Comparison of ENCODE assay signal across 11 cellular contexts in genomic region chr20:48822879-48823385, GRCh38. TPM values are rescaled to one million over a fixed set of nuclear protein-coding genes. Genes with fewer than 3 reads are reported as not detected.
DNase-seq lines count a peak whose midpoint lies in the region; TF ChIP-seq lines count a peak whose summit lies in the region.
"Had no signal": no experiment of that assay in that cellular context is flagged by ENCODE, and none has a peak within 500 bp of the region (broad histone marks: within the 10 kb centered on the region; RNA-seq: fewer than 3 reads in every experiment).

No MANE protein-coding gene starts in this region.

- H3K4me3 Mint-ChIP-seq in CD4-positive, alpha-beta memory T cell, result peak overlapping the region; percentile 93 to 99 (median 98)
- H3K4me3 Mint-ChIP-seq in HFFc6, result no peak overlapping the region

- H2AFZ ChIP-seq in Loucy (ENCODE audit: low read length), result no peak overlapping the region
- H2AFZ ChIP-seq in neuronal stem cell (ENCODE audit: low read length), result no peak overlapping the region

- H3K23ac ChIP-seq in neuronal stem cell (ENCODE audit: low read depth, low read length, poor library complexity), result no peak overlapping the region

- no peaks in the 10 kb centered on the region for H3K27me3 Mint-ChIP-seq in CD4-positive, alpha-beta memory T cell
- H3K27me3 Mint-ChIP-seq in HFFc6 (ENCODE audit: insufficient read depth), result peaks cover 13% of the 10 kb centered on the region

- TF ChIP-seq CTCF in Loucy (conservative IDR thresholded peaks at IDR 0.05; ENCODE audit: low read length) (no peak), HFFc6 (IDR thresholded peaks at IDR 0.05) (no peak)

- H4K91ac ChIP-seq in neuronal stem cell (ENCODE audit: low read depth, low read length, poor library complexity), result no peak overlapping the region

- H3K9me3 Mint-ChIP-seq in CD4-positive, alpha-beta memory T cell, result no peaks in the 10 kb centered on the region
- H3K9me3 Mint-ChIP-seq in HFFc6, result no peaks in the 10 kb centered on the region

- H3K4me3 ChIP-seq in CD4-positive, alpha-beta memory T cell (ENCODE audit: low read length in 2 of 2), result peak overlapping the region; percentile 40 to 48
- H3K4me3 ChIP-seq in Loucy (ENCODE audit: low read length, poor library complexity, severe bottlenecking) (peak overlapping the region; percentile 94), neuronal stem cell (ENCODE audit: low read length in 2 of 2) (no peak overlapping the region)

- H3K36me3 Mint-ChIP-seq in CD4-positive, alpha-beta memory T cell, result peaks cover 6 to 22% of the 10 kb centered on the region in 2 donors
- H3K36me3 Mint-ChIP-seq in HFFc6 (ENCODE audit: low read depth), result no peaks in the 10 kb centered on the region

- no peak overlapping the region for H3K4ac ChIP-seq in neuronal stem cell (ENCODE audit: low read length)

- H3K27ac Mint-ChIP-seq in CD4-positive, alpha-beta memory T cell, result peak overlapping the region in 2 of 7 donors; percentile 97 to 98
- H3K27ac Mint-ChIP-seq in HFFc6, result no peak overlapping the region; the same call in 1 of the 2 replicates

- intact Hi-C loops in CD4-positive, alpha-beta memory T cell (cut with micrococcal nuclease), result loop anchor here (5.0 to 10.0 kb wide), 2 partner anchors 84 to 222 kb away; partner anchors contain the start of gene CSE1L

- peaks cover 77% of the 10 kb centered on the region for H3K4me1 ChIP-seq in CD4-positive, alpha-beta memory T cell (ENCODE audit: insufficient read depth, low read length)
- peaks cover 83% of the 10 kb centered on the region for H3K4me1 ChIP-seq in Loucy (ENCODE audit: insufficient read depth, low read length, poor library complexity, severe bottlenecking)
- H3K4me1 ChIP-seq in neuronal stem cell (ENCODE audit: control insufficient read depth in 2 of 2, insufficient read depth in 1 of 2, low read depth in 1 of 2, low read length in 2 of 2), result peaks cover 19 to 26% of the 10 kb centered on the region in 2 donors

- peak overlapping the region; percentile 41 for H2BK15ac ChIP-seq in neuronal stem cell (ENCODE audit: low read length)

- CTCF ChIA-PET in CD4-positive, alpha-beta memory T cell (lab: Charles Lee; ENCODE audit: partially characterized antibody), result interaction anchor here (0.8 to 1.0 kb wide), 2 partner anchors 63 to 68 kb away, joined by 3 to 4 read pairs; no protein-coding TSS in a partner anchor

- POLR2A ChIA-PET in CD4-positive, alpha-beta memory T cell (lab: Charles Lee; ENCODE audit: partially characterized antibody), result interaction anchor here (0.6 to 3.8 kb wide), 16 partner anchors 10 to 107 kb away, joined by 3 to 23 read pairs (median 4); no protein-coding TSS in a partner anchor

- peak overlapping the region; percentile 60 for H2AK5ac ChIP-seq in neuronal stem cell (ENCODE audit: low read depth, low read length)

- H2BK12ac ChIP-seq in neuronal stem cell (ENCODE audit: low read length), result peak overlapping the region; percentile 53

- no peaks in the 10 kb centered on the region for H3F3A ChIP-seq in Loucy (ENCODE audit: low read depth)

- peak overlapping the region; percentile 75 for H3K27ac ChIP-seq in CD4-positive, alpha-beta memory T cell (ENCODE audit: low read depth, low read length)
- H3K27ac ChIP-seq in angular gyrus (ENCODE audit: low read depth, low read length) (peak overlapping the region; percentile 72), neuronal stem cell (replicated peaks; ENCODE audit: low read length) (no peak overlapping the region)
- H3K27ac ChIP-seq: brain microvascular endothelial cell had no signal

- H3K36me3 ChIP-seq in CD4-positive, alpha-beta memory T cell (ENCODE audit: insufficient read depth, low read length), result peaks cover 4% of the 10 kb centered on the region
- no peaks in the 10 kb centered on the region for H3K36me3 ChIP-seq in Loucy (ENCODE audit: insufficient read depth, low read length)
- peaks cover 0 to 75% of the 10 kb centered on the region in 2 donors for H3K36me3 ChIP-seq in neuronal stem cell (replicated peaks in 1 of 2; ENCODE audit: control insufficient read depth in 2 of 2, insufficient read depth in 2 of 2, low read length in 2 of 2)
- H3K36me3 ChIP-seq: brain microvascular endothelial cell had no signal

- peaks cover 0 to 61% (median 30%) of the 10 kb centered on the region in 4 donors for H3K4me1 Mint-ChIP-seq in CD4-positive, alpha-beta memory T cell
- peaks cover 37% of the 10 kb centered on the region for H3K4me1 Mint-ChIP-seq in HFFc6 (ENCODE audit: low read depth)

- H3K79me2 ChIP-seq in Loucy (ENCODE audit: insufficient read depth, low read length), result peaks cover 87% of the 10 kb centered on the region

- peak; percentile 35 to 66 (median 43) for DNase-seq in CD4-positive, alpha-beta memory T cell
- DNase-seq in neuronal stem cell (ENCODE audit: low spot score), result no peak
- DNase-seq in DMS153 (lab: John Stamatoyannopoulos, UW), result no peak
- no peak for DNase-seq in activated gamma-delta T cell (lab: John Stamatoyannopoulos, UW)
- DNase-seq in HFFc6, result no peak
- no peak for DNase-seq in activated CD4-positive, alpha-beta T cell treated with anti-CD3 and anti-CD28 coated beads, Interleukin-2, amount 50 U/mL, for 4 hours
- DNase-seq: brain microvascular endothelial cell, IMR-90, SK-N-SH had no signal

- H4K20me1 ChIP-seq in Loucy (ENCODE audit: insufficient read depth, low read length, poor library complexity, severe bottlenecking), result peaks cover 13% of the 10 kb centered on the region

- H3K79me1 ChIP-seq in neuronal stem cell (ENCODE audit: low read depth, low read length), result peaks cover 4% of the 10 kb centered on the region

- H3K4me2 ChIP-seq in Loucy (ENCODE audit: low read depth, low read length, poor library complexity, severe bottlenecking) (peak overlapping the region; percentile 62), neuronal stem cell (ENCODE audit: insufficient read depth, low read length, poor library complexity, severe bottlenecking) (no peak overlapping the region)

- H4K8ac ChIP-seq in neuronal stem cell (ENCODE audit: low read depth, low read length), result no peak overlapping the region

- H3K9ac ChIP-seq in Loucy (ENCODE audit: low read depth, low read length, poor library complexity, severe bottlenecking) (peak overlapping the region; percentile 43), neuronal stem cell (ENCODE audit: low read depth, low read length, poor library complexity) (no peak overlapping the region)
- H3K9ac ChIP-seq: SK-N-SH had no signal

- H2BK5ac ChIP-seq in neuronal stem cell (ENCODE audit: low read length), result no peak overlapping the region

- WGBS in neuronal stem cell (ENCODE audit: extremely low coverage in 2 of 2, insufficient read length in 2 of 2, insufficient replicate concordance in 1 of 2), 2 donors, result no CpG with 5 or more reads among the region's 8 CpGs

- H3K9me3 ChIP-seq in CD4-positive, alpha-beta memory T cell (ENCODE audit: control insufficient read depth in 1 of 2, low read length in 2 of 2), result no peaks in the 10 kb centered on the region
- H3K9me3 ChIP-seq in Loucy (ENCODE audit: insufficient read depth, low read depth, low read length) (no peaks in the 10 kb centered on the region), neuronal stem cell (replicated peaks in 1 of 2; ENCODE audit: control insufficient read depth in 2 of 2, insufficient read depth in 1 of 2, low read depth in 1 of 2, low read length in 2 of 2) (no peaks in the 10 kb centered on the region)
- H3K9me3 ChIP-seq: SK-N-SH had no signal

- no peaks in the 10 kb centered on the region for H3K27me3 ChIP-seq in CD4-positive, alpha-beta memory T cell (ENCODE audit: insufficient read depth, low read length)
- no peaks in the 10 kb centered on the region for H3K27me3 ChIP-seq in Loucy (ENCODE audit: insufficient read depth, low read length, poor library complexity, severe bottlenecking)
- no peaks in the 10 kb centered on the region for H3K27me3 ChIP-seq in neuronal stem cell (ENCODE audit: control insufficient read depth in 3 of 3, insufficient read depth in 3 of 3, low read depth in 1 of 3, low read length in 3 of 3)
- H3K27me3 ChIP-seq: brain microvascular endothelial cell had no signal

- no peak overlapping the region for H2BK120ac ChIP-seq in neuronal stem cell (ENCODE audit: low read depth, low read length)

- H3K9me2 ChIP-seq in Loucy (replicated peaks; ENCODE audit: low read depth, low read length), result no peaks in the 10 kb centered on the region
- H3K9me2 ChIP-seq: SK-N-SH had no signal

- peak overlapping the region; percentile 23 for H3K18ac ChIP-seq in neuronal stem cell (ENCODE audit: low read length)

- H3K14ac ChIP-seq in neuronal stem cell (ENCODE audit: low read length), result no peak overlapping the region

RNA-seq across cellular contexts. Expression of gene PREX1, which starts 4.9 kb away (rescaled TPM):
- 100 to 1,000 TPM; 164 to 165 TPM for total RNA-seq in CD4-positive, alpha-beta memory T cell
- 10 to 100 TPM; 10.6 to 79.6 TPM for polyA plus RNA-seq in CD4-positive, alpha-beta memory T cell
- 10.0 TPM for polyA plus RNA-seq in neuronal stem cell (2013, experiment 1 of 2)
- 10.7 TPM for polyA plus RNA-seq in neuronal stem cell (2013, experiment 2 of 2)
- 1 to 10 TPM; 1.8 to 4.1 (median 2.8) TPM for total RNA-seq in HFFc6 (2021; fragmentation: NEBNext Ultra II Directional; extraction: Animal tissue kit (Norgen Biotek cat#: 25700))

Comparison
In these comparisons a context has a peak if more than half of its experiments do, and no peak if none do; other contexts are left out.
1. DNase-seq: peak in CD4-positive, alpha-beta memory T cell (5 of 5); none in neuronal stem cell (single experiment), DMS153 (single experiment), activated gamma-delta T cell (single experiment), HFFc6 (single experiment) and activated CD4-positive, alpha-beta T cell treated with anti-CD3 and anti-CD28 coated beads, Interleukin-2, amount 50 U/mL, for 4 hours (0 of 2).
2. H3K4me3 ChIP-seq: peak in CD4-positive, alpha-beta memory T cell (2 of 2) and Loucy (single experiment); none in neuronal stem cell (0 of 2).
3. RNA of gene PREX1, which starts 4.9 kb away (total RNA-seq): 164 to 165 TPM in CD4-positive, alpha-beta memory T cell; 1.8 to 4.1 TPM in HFFc6; every median in the first group is over 10 times any median in the second.